ENCODE assay signal across 8 cellular contexts in genomic region chr3:142889263-142890014, GRCh38. TPM values are rescaled to one million over a fixed set of nuclear protein-coding genes. Genes with fewer than 3 reads are reported as not detected.
A peak's percentile ranks its signal among the peaks of the same experiment; 100 is the strongest.
DNase-seq lines count a peak whose midpoint lies in the region; ATAC-seq and TF ChIP-seq lines count a peak whose summit lies in the region.

No MANE protein-coding gene starts in this region.

- H3K4me3 ChIP-seq in left lung: peak overlapping the region; percentile 56 to 61
- H3K4me3 ChIP-seq in subcutaneous abdominal adipose tissue (ENCODE audit: low read depth in 1 of 5, low read length in 5 of 5): peak overlapping the region; percentile 56 to 91 (median 76)

- H3K9ac ChIP-seq in subcutaneous abdominal adipose tissue (ENCODE audit: low read length in 5 of 5): peak overlapping the region in 4 of 5 donors; percentile 11 to 94 (median 84)

- peak overlapping the region in 1 of 2 donors; percentile 60 for H3K27ac ChIP-seq in left lung
- H3K27ac ChIP-seq in subcutaneous abdominal adipose tissue (ENCODE audit: low read depth, low read length): peak overlapping the region; percentile 97

- no peaks in the 10 kb centered on the region for H3K9me3 ChIP-seq in left lung
- H3K9me3 ChIP-seq in subcutaneous abdominal adipose tissue (ENCODE audit: control insufficient read depth in 5 of 5, low read length in 5 of 5): no peaks in the 10 kb centered on the region

- H3K36me3 ChIP-seq in left lung: no peaks in the 10 kb centered on the region
- H3K36me3 ChIP-seq in subcutaneous abdominal adipose tissue (ENCODE audit: control insufficient read depth in 5 of 5, insufficient read depth in 5 of 5, low read length in 5 of 5): peaks cover 0 to 5% (median 0%) of the 10 kb centered on the region in 5 donors

- no peak for DNase-seq in T-helper 2 cell treated with Interferon-gamma antibody and Interleukin-4, amounts not matched to agents 5 μg/mL and 100 μg/mL, for 36 hours (ENCODE audit: low spot score)
- DNase-seq in T-helper 2 cell (no peak), left lung (peak in 1 of 2 donors; percentile 86), GOT3 (lab: John Stamatoyannopoulos, UW) (no peak)
- no peak for DNase-seq in activated naive CD8-positive, alpha-beta T cell treated with anti-CD3 and anti-CD28 coated beads, Interleukin-2, amount 10 ng/mL, durations not matched to agents 7 days and 5 days
- no peak for DNase-seq in stimulated activated CD4-positive, alpha-beta T cell treated with anti-CD3 and anti-CD28 coated beads, Interleukin-4, amount 100 ng/mL, for 24 hours

- no peak for ATAC-seq in activated naive CD8-positive, alpha-beta T cell treated with anti-CD3 and anti-CD28 coated beads, Interleukin-2, amount 10 ng/mL, durations not matched to agents 7 days and 5 days (ENCODE audit: low read depth)
- no peak for ATAC-seq in left lung
- no peak for ATAC-seq in HG03159 (IDR thresholded peaks at IDR 0.05; ENCODE audit: unreplicated experiment)

- H3K4me3 Mint-ChIP-seq in T-helper 2 cell treated with Interferon-gamma antibody and Interleukin-4, amounts not matched to agents 5 μg/mL and 100 μg/mL, for 36 hours: peak overlapping the region; percentile 33
- peak overlapping the region; percentile 65 for H3K4me3 Mint-ChIP-seq in activated naive CD8-positive, alpha-beta T cell treated with anti-CD3 and anti-CD28 coated beads, Interleukin-2, amount 10 ng/mL, durations not matched to agents 7 days and 5 days

- no peaks in the 10 kb centered on the region for H3K9me3 Mint-ChIP-seq in T-helper 2 cell treated with Interferon-gamma antibody and Interleukin-4, amounts not matched to agents 5 μg/mL and 100 μg/mL, for 36 hours
- no peaks in the 10 kb centered on the region for H3K9me3 Mint-ChIP-seq in activated naive CD8-positive, alpha-beta T cell treated with anti-CD3 and anti-CD28 coated beads, Interleukin-2, amount 10 ng/mL, durations not matched to agents 7 days and 5 days

- no peaks in the 10 kb centered on the region for H3K36me3 Mint-ChIP-seq in T-helper 2 cell treated with Interferon-gamma antibody and Interleukin-4, amounts not matched to agents 5 μg/mL and 100 μg/mL, for 36 hours (ENCODE audit: low read depth)
- H3K36me3 Mint-ChIP-seq in activated naive CD8-positive, alpha-beta T cell treated with anti-CD3 and anti-CD28 coated beads, Interleukin-2, amount 10 ng/mL, durations not matched to agents 7 days and 5 days: no peaks in the 10 kb centered on the region

- intact Hi-C loops in left lung (cut with DNase I): no loop called here

- H3K27me3 ChIP-seq in left lung (peaks cover 22 to 44% of the 10 kb centered on the region in 2 donors), subcutaneous abdominal adipose tissue (ENCODE audit: control insufficient read depth in 5 of 5, insufficient read depth in 4 of 5, low read length in 5 of 5) (peaks cover 0 to 3% (median 0%) of the 10 kb centered on the region in 5 donors)

- peaks cover 62% of the 10 kb centered on the region for H3K27me3 Mint-ChIP-seq in T-helper 2 cell treated with Interferon-gamma antibody and Interleukin-4, amounts not matched to agents 5 μg/mL and 100 μg/mL, for 36 hours (ENCODE audit: low read depth)
- peaks cover 63% of the 10 kb centered on the region for H3K27me3 Mint-ChIP-seq in activated naive CD8-positive, alpha-beta T cell treated with anti-CD3 and anti-CD28 coated beads, Interleukin-2, amount 10 ng/mL, durations not matched to agents 7 days and 5 days

- TF ChIP-seq CTCF in left lung (IDR thresholded peaks at IDR 0.05): no peak

- no peak overlapping the region for H3K27ac Mint-ChIP-seq in T-helper 2 cell treated with Interferon-gamma antibody and Interleukin-4, amounts not matched to agents 5 μg/mL and 100 μg/mL, for 36 hours
- no peak overlapping the region for H3K27ac Mint-ChIP-seq in activated naive CD8-positive, alpha-beta T cell treated with anti-CD3 and anti-CD28 coated beads, Interleukin-2, amount 10 ng/mL, durations not matched to agents 7 days and 5 days

- POLR2A ChIA-PET in activated naive CD8-positive, alpha-beta T cell treated with anti-CD3 and anti-CD28 coated beads, Interleukin-2, amount 10 ng/mL, durations not matched to agents 7 days and 5 days (lab: Charles Lee): no interaction called here

- peaks cover 0 to 37% of the 10 kb centered on the region in 2 donors for H3K4me1 ChIP-seq in left lung
- peaks cover 0 to 47% (median 29%) of the 10 kb centered on the region in 5 donors for H3K4me1 ChIP-seq in subcutaneous abdominal adipose tissue (ENCODE audit: control insufficient read depth in 5 of 5, insufficient read depth in 5 of 5, low read length in 5 of 5)

- peaks cover 6% of the 10 kb centered on the region for H3K4me1 Mint-ChIP-seq in T-helper 2 cell treated with Interferon-gamma antibody and Interleukin-4, amounts not matched to agents 5 μg/mL and 100 μg/mL, for 36 hours (ENCODE audit: low read depth)
- peaks cover 5% of the 10 kb centered on the region for H3K4me1 Mint-ChIP-seq in activated naive CD8-positive, alpha-beta T cell treated with anti-CD3 and anti-CD28 coated beads, Interleukin-2, amount 10 ng/mL, durations not matched to agents 7 days and 5 days

RNA-seq across cellular contexts. Expression of gene PCOLCE2, which starts 0.6 kb away (rescaled TPM):
- total RNA-seq in activated naive CD8-positive, alpha-beta T cell treated with anti-CD3 and anti-CD28 coated beads, Interleukin-2, amount 10 ng/mL, durations not matched to agents 7 days and 5 days: not detected
- total RNA-seq in left lung: 10 to 100 TPM; 13.7 to 21.2 TPM

Comparison
In these comparisons a context has a peak if more than half of its experiments do, and no peak if none do; other contexts are left out.
1. RNA of gene PCOLCE2, which starts 0.6 kb away (total RNA-seq): 13.7 to 21.2 TPM in left lung; not detected in activated naive CD8-positive, alpha-beta T cell treated with anti-CD3 and anti-CD28 coated beads, Interleukin-2, amount 10 ng/mL, durations not matched to agents 7 days and 5 days; every median in the first group is over 10 times any median in the second.